Comparison of ENCODE assay signal across 2 cellular contexts in the genomic region with DNA sequence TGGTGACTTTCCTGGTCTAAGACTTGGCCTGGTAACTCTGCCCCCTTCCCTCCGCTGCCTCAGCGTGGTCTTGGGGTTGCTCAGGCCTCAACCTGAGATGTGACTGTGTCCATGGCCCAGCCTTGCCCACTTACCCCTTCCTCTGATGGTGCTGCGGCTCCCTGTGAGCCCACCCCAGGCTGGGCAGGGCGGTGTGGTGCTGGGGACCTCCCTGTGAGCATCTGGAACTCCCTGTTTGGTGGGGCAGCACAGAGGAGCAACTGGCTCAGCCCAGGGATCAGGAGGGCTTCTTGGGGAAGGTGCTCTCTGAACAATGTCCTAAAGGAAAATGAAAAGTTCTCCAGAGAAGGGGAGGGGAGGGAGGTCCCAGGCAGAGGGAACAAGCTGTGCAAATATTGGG.
TF ChIP-seq lines count a peak whose summit lies in the region.

No MANE protein-coding gene starts in this region.

TF ChIP-seq in GM23338, 12 proteins besides CTCF, POLR2A, EP300 and RAD21:
- TF ChIP-seq EZH2phosphoT487 (IDR thresholded peaks at IDR 0.05; ENCODE audit: unreplicated experiment): no peak
- TF ChIP-seq, protein P1, sequence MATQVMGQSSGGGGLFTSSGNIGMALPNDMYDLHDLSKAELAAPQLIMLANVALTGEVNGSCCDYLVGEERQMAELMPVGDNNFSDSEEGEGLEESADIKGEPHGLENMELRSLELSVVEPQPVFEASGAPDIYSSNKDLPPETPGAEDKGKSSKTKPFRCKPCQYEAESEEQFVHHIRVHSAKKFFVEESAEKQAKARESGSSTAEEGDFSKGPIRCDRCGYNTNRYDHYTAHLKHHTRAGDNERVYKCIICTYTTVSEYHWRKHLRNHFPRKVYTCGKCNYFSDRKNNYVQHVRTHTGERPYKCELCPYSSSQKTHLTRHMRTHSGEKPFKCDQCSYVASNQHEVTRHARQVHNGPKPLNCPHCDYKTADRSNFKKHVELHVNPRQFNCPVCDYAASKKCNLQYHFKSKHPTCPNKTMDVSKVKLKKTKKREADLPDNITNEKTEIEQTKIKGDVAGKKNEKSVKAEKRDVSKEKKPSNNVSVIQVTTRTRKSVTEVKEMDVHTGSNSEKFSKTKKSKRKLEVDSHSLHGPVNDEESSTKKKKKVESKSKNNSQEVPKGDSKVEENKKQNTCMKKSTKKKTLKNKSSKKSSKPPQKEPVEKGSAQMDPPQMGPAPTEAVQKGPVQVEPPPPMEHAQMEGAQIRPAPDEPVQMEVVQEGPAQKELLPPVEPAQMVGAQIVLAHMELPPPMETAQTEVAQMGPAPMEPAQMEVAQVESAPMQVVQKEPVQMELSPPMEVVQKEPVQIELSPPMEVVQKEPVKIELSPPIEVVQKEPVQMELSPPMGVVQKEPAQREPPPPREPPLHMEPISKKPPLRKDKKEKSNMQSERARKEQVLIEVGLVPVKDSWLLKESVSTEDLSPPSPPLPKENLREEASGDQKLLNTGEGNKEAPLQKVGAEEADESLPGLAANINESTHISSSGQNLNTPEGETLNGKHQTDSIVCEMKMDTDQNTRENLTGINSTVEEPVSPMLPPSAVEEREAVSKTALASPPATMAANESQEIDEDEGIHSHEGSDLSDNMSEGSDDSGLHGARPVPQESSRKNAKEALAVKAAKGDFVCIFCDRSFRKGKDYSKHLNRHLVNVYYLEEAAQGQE (IDR thresholded peaks at IDR 0.05; ENCODE audit: unreplicated experiment): no peak
- TF ChIP-seq NANOG (IDR thresholded peaks at IDR 0.05; ENCODE audit: borderline replicate concordance): no peak
- no peak for TF ChIP-seq ZNF331 (CRISPR knock-in tag; IDR thresholded peaks at IDR 0.05; ENCODE audit: low read depth)
- TF ChIP-seq ZNF114 (CRISPR knock-in tag; IDR thresholded peaks at IDR 0.05): no peak
- TF ChIP-seq STAT1 (IDR thresholded peaks at IDR 0.05; ENCODE audit: unreplicated experiment): no peak
- no peak for TF ChIP-seq EZH2 (IDR thresholded peaks at IDR 0.05; ENCODE audit: low read depth, unreplicated experiment)

TF ChIP-seq in GM12891, 5 proteins besides CTCF, POLR2A, EP300 and RAD21:
- no peak for TF ChIP-seq TAF1 (IDR thresholded peaks at IDR 0.05; ENCODE audit: low read depth, low read length)
